23 cellular contexts compared by ENCODE assay signal in genomic region chr7:125444864-125445263, GRCh38.
DNase-seq lines count a peak whose midpoint lies in the region; ATAC-seq, FAIRE-seq and TF ChIP-seq lines count a peak whose summit lies in the region.
"Had no signal": no experiment of that assay in that cellular context is flagged by ENCODE, and none has a peak within 500 bp of the region (broad histone marks: within the 10 kb centered on the region; RNA-seq: fewer than 3 reads in every experiment).

No MANE protein-coding gene starts in this region.

- H3K9me3 ChIP-seq in PC-3 (ENCODE audit: low read length): no peaks in the 10 kb centered on the region
- H3K9me3 ChIP-seq: BE2C, BLaER1, Caco-2 had no signal

- H3K4me3 ChIP-seq in PC-3 (ENCODE audit: low read length) (no peak overlapping the region), bronchial epithelial cell (ENCODE audit: low read depth, low read length) (no peak overlapping the region)
- H3K4me3 ChIP-seq: BLaER1 had no signal

- DNase-seq in PC-3: peak; percentile 43
- DNase-seq in bronchial epithelial cell (ENCODE audit: low read depth): peak; percentile 38
- no peak for DNase-seq in osteocyte (ENCODE audit: extremely low spot score, unreplicated experiment)
- DNase-seq in AG20443 (ENCODE audit: low spot score): no peak
- no peak for DNase-seq in Ammon's horn (ENCODE audit: low spot score)
- DNase-seq: 8988T; ACHN; AML-193; BE2C; C1 segment of cervical spinal cord; Caco-2; Calu3; CD4-positive, CD25-positive, alpha-beta regulatory T cell; CD8-positive, alpha-beta T cell; DMS79 treated with DMSO at 0.1 percent for 48 hours; GF-D8 had no signal

- H3K27me3 ChIP-seq in PC-3 (ENCODE audit: low read length): no peaks in the 10 kb centered on the region
- no peaks in the 10 kb centered on the region for H3K27me3 ChIP-seq in bronchial epithelial cell (ENCODE audit: control insufficient read depth, insufficient read depth, low read length)
- H3K27me3 ChIP-seq: BE2C, BLaER1 had no signal

- intact Hi-C loops in PC-3 (cut with micrococcal nuclease): loop anchor here (2.0 kb wide), 1 partner anchor 226 kb away; no protein-coding TSS in a partner anchor

- no peak overlapping the region for H3K4me3 Mint-ChIP-seq in osteocyte (ENCODE audit: unreplicated experiment)
- H3K4me3 Mint-ChIP-seq: CD14-positive monocyte; CD4-positive, CD25-positive, alpha-beta regulatory T cell; CD8-positive, alpha-beta T cell had no signal

- H3K27ac ChIP-seq in PC-3 (ENCODE audit: low read length): peak overlapping the region; percentile 37
- H3K27ac ChIP-seq: BLaER1 had no signal

- no peak overlapping the region for H3K9ac ChIP-seq in PC-3 (ENCODE audit: low read length)
- H3K9ac ChIP-seq: BLaER1 had no signal

- H3K36me3 ChIP-seq in PC-3 (ENCODE audit: low read depth, low read length) (no peaks in the 10 kb centered on the region), bronchial epithelial cell (ENCODE audit: control insufficient read depth, insufficient read depth, low read length) (no peaks in the 10 kb centered on the region)
- H3K36me3 ChIP-seq: BE2C, BLaER1 had no signal

- H3K4me1 Mint-ChIP-seq in osteocyte (ENCODE audit: unreplicated experiment): peaks cover 26% of the 10 kb centered on the region
- H3K4me1 Mint-ChIP-seq: CD14-positive monocyte; CD4-positive, CD25-positive, alpha-beta regulatory T cell had no signal

- CTCF ChIA-PET in PC-3 (lab: Charles Lee): no interaction called here

- H3K36me3 Mint-ChIP-seq in osteocyte (ENCODE audit: unreplicated experiment): peaks cover 3% of the 10 kb centered on the region
- H3K36me3 Mint-ChIP-seq: CD14-positive monocyte; CD4-positive, CD25-positive, alpha-beta regulatory T cell; CD8-positive, alpha-beta T cell had no signal

- POLR2A ChIA-PET in PC-3 (lab: Charles Lee; ENCODE audit: unreplicated experiment): interaction anchor here (0.6 kb wide), 1 partner anchor 46 kb away, joined by 3 read pairs; no protein-coding TSS in a partner anchor

- H2AFZ ChIP-seq in PC-3 (ENCODE audit: low read length): no peak overlapping the region

- no peak for FAIRE-seq in bronchial epithelial cell (lab: Jason Lieb, UNC)
- FAIRE-seq: A204.1, D721Med, G401.6, GM12891, GM19239 had no signal

- no peaks in the 10 kb centered on the region for H3K27me3 Mint-ChIP-seq in osteocyte (ENCODE audit: unreplicated experiment)
- H3K27me3 Mint-ChIP-seq: CD4-positive, CD25-positive, alpha-beta regulatory T cell had no signal

- no peaks in the 10 kb centered on the region for H4K20me1 ChIP-seq in PC-3 (ENCODE audit: low read length)
- H4K20me1 ChIP-seq: BLaER1 had no signal

- peaks cover 15% of the 10 kb centered on the region for H3K4me1 ChIP-seq in PC-3 (ENCODE audit: insufficient read depth, low read length)
- H3K4me1 ChIP-seq: BLaER1, Caco-2 had no signal

- H3K9me2 ChIP-seq in PC-3 (replicated peaks; ENCODE audit: low read length): no peaks in the 10 kb centered on the region; the same call in 1 of the 2 replicates

- peak; percentile 94 for ATAC-seq in PC-3
- ATAC-seq: CD8-positive, alpha-beta T cell had no signal

- BruUV-seq in PC-3 (replicated peaks; lab: Mats Ljungman, UMichigan): no TSS peak

- no peaks in the 10 kb centered on the region for H3F3A ChIP-seq in PC-3 (ENCODE audit: low read length, unreplicated experiment)

- peak overlapping the region; percentile 29 for H3K4me2 ChIP-seq in PC-3 (ENCODE audit: low read length)
- H3K4me2 ChIP-seq: BLaER1 had no signal

- peak overlapping the region; percentile 54 for H3K27ac Mint-ChIP-seq in osteocyte (ENCODE audit: unreplicated experiment)
- H3K27ac Mint-ChIP-seq: CD14-positive monocyte; CD4-positive, CD25-positive, alpha-beta regulatory T cell; CD8-positive, alpha-beta T cell had no signal

- H3K9me3 Mint-ChIP-seq in osteocyte (ENCODE audit: unreplicated experiment): peaks cover 11% of the 10 kb centered on the region

- no peaks in the 10 kb centered on the region for H3K79me2 ChIP-seq in PC-3 (ENCODE audit: low read length)

- TF ChIP-seq CTCF in PC-3 (conservative IDR thresholded peaks at IDR 0.05; ENCODE audit: low read depth, low read length) (no peak), bronchial epithelial cell (IDR thresholded peaks at IDR 0.05; ENCODE audit: insufficient read depth, low read length, severe bottlenecking) (no peak), osteocyte (IDR thresholded peaks at IDR 0.05) (no peak)

Comparison
In these comparisons a context has a peak if more than half of its experiments do, and no peak if none do; other contexts are left out.
1. DNase-seq: peak in PC-3 (single experiment) and bronchial epithelial cell (single experiment); none in osteocyte (single experiment), AG20443 (single experiment) and Ammon's horn (single experiment).